ENCODE assay signal across 19 cellular contexts in the genomic region with DNA sequence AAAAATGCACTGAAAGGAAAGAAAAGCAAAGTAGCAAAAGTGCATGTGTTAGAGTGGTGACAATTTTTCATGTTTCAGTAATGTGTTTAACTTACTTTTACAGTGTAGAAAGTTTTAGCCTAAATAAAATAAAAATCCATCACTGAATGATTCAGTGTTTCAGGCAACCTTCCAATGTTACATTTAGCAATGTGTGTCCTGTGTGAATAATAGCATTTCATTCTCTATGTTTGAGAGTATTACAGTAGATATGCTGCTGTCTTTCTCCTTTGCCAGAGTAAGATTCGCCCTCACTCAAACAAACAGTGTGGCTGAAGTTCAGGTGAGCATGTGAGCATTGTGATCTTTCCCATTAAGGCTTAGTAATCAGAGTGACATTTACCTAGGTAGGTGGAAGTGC.
DNase-seq lines count a peak whose midpoint lies in the region; ATAC-seq, FAIRE-seq and TF ChIP-seq lines count a peak whose summit lies in the region.
"Had no signal": no experiment of that assay in that cellular context is flagged by ENCODE, and none has a peak within 500 bp of the region (broad histone marks: within the 10 kb centered on the region; RNA-seq: fewer than 3 reads in every experiment).

No MANE protein-coding gene starts in this region.

- DNase-seq in A549 (ENCODE audit: low read depth in 1 of 2, low spot score in 1 of 2) (no peak), HCEC 1CT (peak; percentile 71), astrocyte of the hippocampus (ENCODE audit: low read depth, low spot score) (peak; percentile 54), hepatic stellate cell (ENCODE audit: low spot score) (peak; percentile 4), SKM-1 (lab: John Stamatoyannopoulos, UW; ENCODE audit: unreplicated experiment) (no peak), dermis blood vessel endothelial cell (no peak)
- no peak for DNase-seq in activated naive CD4-positive, alpha-beta T cell treated with Interleukin-2 at 50 U/mL for 16 hours
- DNase-seq: activated CD8-positive, alpha-beta memory T cell treated with anti-CD3 and anti-CD28 coated beads for 24 hours; activated effector memory CD4-positive, alpha-beta T cell treated with Interleukin-2 at 50 U/mL for 16 hours; body of pancreas; Calu3; effector memory CD4-positive, alpha-beta T cell; NCI-H187 treated with DMSO at 0.1 percent for 48 hours; NCI-H524 treated with DMSO at 0.1 percent for 48 hours; spleen had no signal

- TF ChIP-seq RAD21 in A549 (conservative IDR thresholded peaks at IDR 0.05 in 1 of 2, IDR thresholded peaks at IDR 0.05 in 1 of 2) = no peak

- TF ChIP-seq POLR2A in A549 (IDR thresholded peaks at IDR 0.05; ENCODE audit: low read length) = no peak

- no peak for TF ChIP-seq CTCF in A549 (IDR thresholded peaks at IDR 0.05)

- WGBS in A549 (ENCODE audit: missing lambda C conversion rate) = 36% methylated on average over 1 of the region's 1 CpG

- CTCF ChIA-PET in A549 (lab: Yijun Ruan, JAX) = interaction anchor here (0.6 kb wide), 1 partner anchor 79 kb away, joined by 3 read pairs; no protein-coding TSS in a partner anchor

- no peak overlapping the region for H3K27ac ChIP-seq in A549
- H3K27ac ChIP-seq: body of pancreas, parathyroid adenoma, spleen had no signal

- TF ChIP-seq EP300 in A549 (IDR thresholded peaks at IDR 0.05) = no peak

- FAIRE-seq in A549 (lab: Jason Lieb, UNC) = no peak
- FAIRE-seq: A204.1 had no signal

- no peaks in the 10 kb centered on the region for H3K9me3 ChIP-seq in A549
- H3K9me3 ChIP-seq: body of pancreas, spleen had no signal

- H3K4me1 ChIP-seq in A549 = peaks cover 8% of the 10 kb centered on the region; the same call in 1 of the 3 replicates
- H3K4me1 ChIP-seq: parathyroid adenoma, spleen had no signal

- ATAC-seq in A549 (peak in 1 of 2 experiments; percentile 39; a peak in 1 of 6 replicates), HG03139 (IDR thresholded peaks at IDR 0.05; ENCODE audit: unreplicated experiment) (no peak)
- ATAC-seq: body of pancreas, WTC11 had no signal

- POLR2A ChIA-PET in A549 (lab: Yijun Ruan, JAX) = no interaction called here

- H3K4me2 ChIP-seq in A549 = peak overlapping the region; percentile 10; the same call in 1 of the 3 replicates

- no peak overlapping the region for H3K4me3 ChIP-seq in A549
- H3K4me3 ChIP-seq: body of pancreas, spleen had no signal

TF ChIP-seq in A549, 52 proteins besides CTCF, POLR2A, EP300 and RAD21:
- no peak for TF ChIP-seq PHF8 (IDR thresholded peaks at IDR 0.05; ENCODE audit: borderline replicate concordance, low read depth)
- TF ChIP-seq CBX8 (IDR thresholded peaks at IDR 0.05) = no peak
- TF ChIP-seq, protein P1, sequence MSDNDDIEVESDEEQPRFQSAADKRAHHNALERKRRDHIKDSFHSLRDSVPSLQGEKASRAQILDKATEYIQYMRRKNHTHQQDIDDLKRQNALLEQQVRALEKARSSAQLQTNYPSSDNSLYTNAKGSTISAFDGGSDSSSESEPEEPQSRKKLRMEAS (IDR thresholded peaks at IDR 0.05) = no peak
- TF ChIP-seq JUNB (IDR thresholded peaks at IDR 0.05) = no peak
- TF ChIP-seq FOSB (CRISPR knock-in tag; IDR thresholded peaks at IDR 0.05) = no peak
- TF ChIP-seq, protein P2, sequence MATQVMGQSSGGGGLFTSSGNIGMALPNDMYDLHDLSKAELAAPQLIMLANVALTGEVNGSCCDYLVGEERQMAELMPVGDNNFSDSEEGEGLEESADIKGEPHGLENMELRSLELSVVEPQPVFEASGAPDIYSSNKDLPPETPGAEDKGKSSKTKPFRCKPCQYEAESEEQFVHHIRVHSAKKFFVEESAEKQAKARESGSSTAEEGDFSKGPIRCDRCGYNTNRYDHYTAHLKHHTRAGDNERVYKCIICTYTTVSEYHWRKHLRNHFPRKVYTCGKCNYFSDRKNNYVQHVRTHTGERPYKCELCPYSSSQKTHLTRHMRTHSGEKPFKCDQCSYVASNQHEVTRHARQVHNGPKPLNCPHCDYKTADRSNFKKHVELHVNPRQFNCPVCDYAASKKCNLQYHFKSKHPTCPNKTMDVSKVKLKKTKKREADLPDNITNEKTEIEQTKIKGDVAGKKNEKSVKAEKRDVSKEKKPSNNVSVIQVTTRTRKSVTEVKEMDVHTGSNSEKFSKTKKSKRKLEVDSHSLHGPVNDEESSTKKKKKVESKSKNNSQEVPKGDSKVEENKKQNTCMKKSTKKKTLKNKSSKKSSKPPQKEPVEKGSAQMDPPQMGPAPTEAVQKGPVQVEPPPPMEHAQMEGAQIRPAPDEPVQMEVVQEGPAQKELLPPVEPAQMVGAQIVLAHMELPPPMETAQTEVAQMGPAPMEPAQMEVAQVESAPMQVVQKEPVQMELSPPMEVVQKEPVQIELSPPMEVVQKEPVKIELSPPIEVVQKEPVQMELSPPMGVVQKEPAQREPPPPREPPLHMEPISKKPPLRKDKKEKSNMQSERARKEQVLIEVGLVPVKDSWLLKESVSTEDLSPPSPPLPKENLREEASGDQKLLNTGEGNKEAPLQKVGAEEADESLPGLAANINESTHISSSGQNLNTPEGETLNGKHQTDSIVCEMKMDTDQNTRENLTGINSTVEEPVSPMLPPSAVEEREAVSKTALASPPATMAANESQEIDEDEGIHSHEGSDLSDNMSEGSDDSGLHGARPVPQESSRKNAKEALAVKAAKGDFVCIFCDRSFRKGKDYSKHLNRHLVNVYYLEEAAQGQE (IDR thresholded peaks at IDR 0.05) = no peak
- TF ChIP-seq SMC3 (IDR thresholded peaks at IDR 0.05) = no peak
- no peak for TF ChIP-seq CEBPB (IDR thresholded peaks at IDR 0.05)
- no peak for TF ChIP-seq KDM5A (IDR thresholded peaks at IDR 0.05)
- TF ChIP-seq BHLHE40 (IDR thresholded peaks at IDR 0.05; ENCODE audit: low read depth, low read length) = no peak
- no peak for TF ChIP-seq TFCP2L1 (CRISPR knock-in tag; IDR thresholded peaks at IDR 0.05)
- no peak for TF ChIP-seq MYC (IDR thresholded peaks at IDR 0.05; ENCODE audit: borderline replicate concordance, low read length)
- TF ChIP-seq, protein P3, sequence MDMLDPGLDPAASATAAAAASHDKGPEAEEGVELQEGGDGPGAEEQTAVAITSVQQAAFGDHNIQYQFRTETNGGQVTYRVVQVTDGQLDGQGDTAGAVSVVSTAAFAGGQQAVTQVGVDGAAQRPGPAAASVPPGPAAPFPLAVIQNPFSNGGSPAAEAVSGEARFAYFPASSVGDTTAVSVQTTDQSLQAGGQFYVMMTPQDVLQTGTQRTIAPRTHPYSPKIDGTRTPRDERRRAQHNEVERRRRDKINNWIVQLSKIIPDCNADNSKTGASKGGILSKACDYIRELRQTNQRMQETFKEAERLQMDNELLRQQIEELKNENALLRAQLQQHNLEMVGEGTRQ (IDR thresholded peaks at IDR 0.05) = no peak
- TF ChIP-seq KDM1A (IDR thresholded peaks at IDR 0.05; ENCODE audit: low read depth) = no peak

Comparison
In these comparisons a context has a peak if more than half of its experiments do, and no peak if none do; other contexts are left out.
1. DNase-seq: peak in HCEC 1CT (single experiment), astrocyte of the hippocampus (single experiment) and hepatic stellate cell (single experiment); none in A549 (0 of 2), SKM-1 (single experiment), activated naive CD4-positive, alpha-beta T cell treated with Interleukin-2 at 50 U/mL for 16 hours (single experiment) and dermis blood vessel endothelial cell (single experiment).